8 cellular contexts compared by ENCODE assay signal in the genomic region with DNA sequence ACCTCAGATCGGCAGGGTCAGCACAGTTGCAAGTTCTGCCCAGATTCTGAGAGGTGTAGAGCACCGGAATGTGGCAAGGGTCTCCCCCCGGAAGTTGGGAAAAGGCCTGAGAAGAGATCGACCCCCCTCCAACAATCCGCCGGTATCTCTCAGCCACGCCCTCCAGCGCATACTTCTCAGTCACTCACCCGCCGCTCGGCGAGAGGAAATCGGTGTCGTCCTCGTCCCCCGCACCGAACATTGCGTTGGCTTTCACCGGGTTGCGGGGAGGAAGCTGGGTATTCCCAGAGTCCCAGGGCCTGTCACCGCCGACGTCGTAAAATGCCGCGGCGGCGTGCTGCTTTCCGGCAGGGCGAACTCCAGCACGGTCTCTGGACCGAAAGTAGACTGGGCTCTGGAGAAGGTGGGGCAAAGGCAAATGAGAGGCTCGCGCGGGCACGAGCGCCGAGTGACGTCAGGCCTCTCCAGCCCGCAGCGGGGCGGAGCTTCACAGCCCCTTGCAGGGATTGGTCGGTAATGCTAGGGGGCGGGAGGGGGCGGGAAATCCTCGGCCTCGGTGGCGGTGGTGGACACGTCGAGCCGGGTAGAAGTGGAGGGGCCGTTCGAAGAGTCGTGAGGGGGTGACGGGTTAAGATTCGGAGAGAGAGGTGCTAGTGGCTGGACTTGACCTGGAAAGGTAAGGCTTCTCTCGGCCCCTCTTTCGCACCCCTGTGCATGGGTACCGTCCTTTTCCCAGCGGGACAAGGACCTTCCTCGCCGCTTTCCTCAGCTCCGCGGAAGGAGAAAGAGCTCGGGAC. TPM values are rescaled to one million over a fixed set of nuclear protein-coding genes. Genes with fewer than 3 reads are reported as not detected.
A peak's percentile ranks its signal among the peaks of the same experiment; 100 is the strongest.
DNase-seq lines count a peak whose midpoint lies in the region; TF ChIP-seq lines count a peak whose summit lies in the region.

A gene with protein sequence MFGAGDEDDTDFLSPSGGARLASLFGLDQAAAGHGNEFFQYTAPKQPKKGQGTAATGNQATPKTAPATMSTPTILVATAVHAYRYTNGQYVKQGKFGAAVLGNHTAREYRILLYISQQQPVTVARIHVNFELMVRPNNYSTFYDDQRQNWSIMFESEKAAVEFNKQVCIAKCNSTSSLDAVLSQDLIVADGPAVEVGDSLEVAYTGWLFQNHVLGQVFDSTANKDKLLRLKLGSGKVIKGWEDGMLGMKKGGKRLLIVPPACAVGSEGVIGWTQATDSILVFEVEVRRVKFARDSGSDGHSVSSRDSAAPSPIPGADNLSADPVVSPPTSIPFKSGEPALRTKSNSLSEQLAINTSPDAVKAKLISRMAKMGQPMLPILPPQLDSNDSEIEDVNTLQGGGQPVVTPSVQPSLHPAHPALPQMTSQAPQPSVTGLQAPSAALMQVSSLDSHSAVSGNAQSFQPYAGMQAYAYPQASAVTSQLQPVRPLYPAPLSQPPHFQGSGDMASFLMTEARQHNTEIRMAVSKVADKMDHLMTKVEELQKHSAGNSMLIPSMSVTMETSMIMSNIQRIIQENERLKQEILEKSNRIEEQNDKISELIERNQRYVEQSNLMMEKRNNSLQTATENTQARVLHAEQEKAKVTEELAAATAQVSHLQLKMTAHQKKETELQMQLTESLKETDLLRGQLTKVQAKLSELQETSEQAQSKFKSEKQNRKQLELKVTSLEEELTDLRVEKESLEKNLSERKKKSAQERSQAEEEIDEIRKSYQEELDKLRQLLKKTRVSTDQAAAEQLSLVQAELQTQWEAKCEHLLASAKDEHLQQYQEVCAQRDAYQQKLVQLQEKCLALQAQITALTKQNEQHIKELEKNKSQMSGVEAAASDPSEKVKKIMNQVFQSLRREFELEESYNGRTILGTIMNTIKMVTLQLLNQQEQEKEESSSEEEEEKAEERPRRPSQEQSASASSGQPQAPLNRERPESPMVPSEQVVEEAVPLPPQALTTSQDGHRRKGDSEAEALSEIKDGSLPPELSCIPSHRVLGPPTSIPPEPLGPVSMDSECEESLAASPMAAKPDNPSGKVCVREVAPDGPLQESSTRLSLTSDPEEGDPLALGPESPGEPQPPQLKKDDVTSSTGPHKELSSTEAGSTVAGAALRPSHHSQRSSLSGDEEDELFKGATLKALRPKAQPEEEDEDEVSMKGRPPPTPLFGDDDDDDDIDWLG (minus strand): TSS at position 275 of the 797 bp plus-strand sequence. CDS start 34 bp downstream, at position 241.
A gene (plus strand): TSS at position 542 of the 797 bp plus-strand sequence. CDS start 34,605 bp downstream, outside the sequence.

- H3K27me3 Mint-ChIP-seq in neural progenitor cell (ENCODE audit: insufficient read depth, low read depth): peaks cover 2% of the 10 kb centered on the region

- H3K36me3 ChIP-seq in ES-I3 (ENCODE audit: insufficient read depth, low read length): no peaks in the 10 kb centered on the region
- peaks cover 2% of the 10 kb centered on the region; the same call in 1 of the 2 replicates for H3K36me3 ChIP-seq in HAP-1 (replicated peaks)
- H3K36me3 ChIP-seq in MM.1S (replicated peaks; ENCODE audit: insufficient read depth, low read length): no peaks in the 10 kb centered on the region
- H3K36me3 ChIP-seq in neural progenitor cell: no peaks in the 10 kb centered on the region

- peak within 1 kb of the TSS; percentile 91 for H3K27ac Mint-ChIP-seq in neural progenitor cell

- no peaks in the 10 kb centered on the region for H3K9me2 ChIP-seq in MM.1S (replicated peaks; ENCODE audit: insufficient read depth, low read length)

- H4K20me1 ChIP-seq in MM.1S (ENCODE audit: insufficient read depth, low read length) (no peaks in the 10 kb centered on the region), neural progenitor cell (ENCODE audit: low read depth) (peaks cover 18% of the 10 kb centered on the region)

- H3K4me1 ChIP-seq in ES-I3 (ENCODE audit: insufficient read depth, low read length) (no peaks in the 10 kb centered on the region; the same call in 1 of the 2 replicates), HAP-1 (peaks cover 24% of the 10 kb centered on the region), MM.1S (ENCODE audit: low read length) (peaks cover 30% of the 10 kb centered on the region), neural progenitor cell (peaks cover 16% of the 10 kb centered on the region)

- in situ Hi-C loops in HAP-1 (cut with MboI; ENCODE audit: low sequenced_read_pairs): no loop called here

- H3K4me1 Mint-ChIP-seq in neural progenitor cell: peaks cover 24% of the 10 kb centered on the region

- TF ChIP-seq CTCF in MM.1S (IDR thresholded peaks at IDR 0.05; ENCODE audit: low read length) (no peak), foreskin fibroblast (IDR thresholded peaks at IDR 0.05; ENCODE audit: low read depth, low read length) (no peak), neural progenitor cell (IDR thresholded peaks at IDR 0.05) (no peak)

- H3F3A ChIP-seq in MM.1S (ENCODE audit: insufficient read depth, low read length): peaks cover 17% of the 10 kb centered on the region
- H3F3A ChIP-seq in neural progenitor cell (ENCODE audit: low read depth): no peaks in the 10 kb centered on the region

- DNase-seq in HAP-1 (ENCODE audit: low spot score in 2 of 2): peak; percentile 98
- peak; percentile 98 for DNase-seq in MM.1S
- DNase-seq in SIG-M5 (lab: John Stamatoyannopoulos, UW): peak; percentile 82
- peak; percentile 92 for DNase-seq in activated gamma-delta T cell treated with anti-CD3 and anti-CD28 coated beads, Interleukin-2, amount 50 U/mL, for 16 hours (ENCODE audit: low read depth)
- DNase-seq in foreskin fibroblast: peak; percentile 99 to 100
- DNase-seq in neural progenitor cell (ENCODE audit: low spot score): peak; percentile 99
- peak; percentile 97 for DNase-seq in stromal cell of bone marrow (ENCODE audit: low read depth)

- H3K9me3 ChIP-seq in ES-I3 (ENCODE audit: control insufficient read depth, insufficient read depth, low read length) (no peaks in the 10 kb centered on the region), HAP-1 (no peaks in the 10 kb centered on the region), MM.1S (replicated peaks; ENCODE audit: insufficient read depth, low read length) (no peaks in the 10 kb centered on the region), neural progenitor cell (ENCODE audit: low read depth) (no peaks in the 10 kb centered on the region)

- H3K79me2 ChIP-seq in MM.1S (ENCODE audit: low read length): peaks cover 57% of the 10 kb centered on the region
- peaks cover 62% of the 10 kb centered on the region for H3K79me2 ChIP-seq in neural progenitor cell (ENCODE audit: low read depth)

- H3K27me3 ChIP-seq in HAP-1 (ENCODE audit: low read depth): no peaks in the 10 kb centered on the region
- no peaks in the 10 kb centered on the region for H3K27me3 ChIP-seq in MM.1S (replicated peaks; ENCODE audit: insufficient read depth, low read length)
- H3K27me3 ChIP-seq in neural progenitor cell: no peaks in the 10 kb centered on the region

- H3K9ac ChIP-seq in ES-I3 (ENCODE audit: low read depth, low read length): peak within 1 kb of the TSS; percentile 93
- peak within 1 kb of the TSS; percentile 78 for H3K9ac ChIP-seq in MM.1S (ENCODE audit: low read length)
- H3K9ac ChIP-seq in neural progenitor cell: peak within 1 kb of the TSS; percentile 66

- peaks cover 1% of the 10 kb centered on the region for H3K36me3 Mint-ChIP-seq in neural progenitor cell

- H3K4me2 ChIP-seq in MM.1S (ENCODE audit: low read depth, low read length): peak within 1 kb of the TSS; percentile 90
- H3K4me2 ChIP-seq in neural progenitor cell: peak within 1 kb of the TSS; percentile 96

- no peaks in the 10 kb centered on the region for H3K9me3 Mint-ChIP-seq in neural progenitor cell

- H3K27ac ChIP-seq in MM.1S (ENCODE audit: low read length): peak within 1 kb of the TSS; percentile 57; the same call in 1 of the 2 replicates
- no peak within 1 kb of the TSS for H3K27ac ChIP-seq in neural progenitor cell

- H3K4me3 ChIP-seq in HAP-1 (peak within 1 kb of the TSS; percentile 80), MM.1S (ENCODE audit: low read length) (peak within 1 kb of the TSS; percentile 94), foreskin fibroblast (ENCODE audit: low read depth in 1 of 2, low read length in 2 of 2) (peak within 1 kb of the TSS; percentile 57 to 91), neural progenitor cell (peak within 1 kb of the TSS; percentile 82)

- peak within 1 kb of the TSS; percentile 97 for H3K4me3 Mint-ChIP-seq in neural progenitor cell

- H2AFZ ChIP-seq in MM.1S (ENCODE audit: low read length) (peak within 1 kb of the TSS; percentile 93), neural progenitor cell (replicated peaks) (peak within 1 kb of the TSS; percentile 96)

RNA-seq across cellular contexts. Expression of the first gene that starts in this region (rescaled TPM):
- 18.6 and 25.5 TPM in 2 replicates for total RNA-seq in neural progenitor cell (ENCODE audit: low replicate concordance)

RNA-seq across cellular contexts. Expression of the second gene that starts in this region (rescaled TPM):
- 22.1 and 26.0 TPM in 2 replicates for total RNA-seq in neural progenitor cell (ENCODE audit: low replicate concordance)
